Comparison of ENCODE assay signal across 8 cellular contexts in genomic region chr3:100401674-100402036, GRCh38. TPM values are rescaled to one million over a fixed set of nuclear protein-coding genes. Genes with fewer than 3 reads are reported as not detected.
DNase-seq lines count a peak whose midpoint lies in the region; ATAC-seq and TF ChIP-seq lines count a peak whose summit lies in the region.

No MANE protein-coding gene starts in this region.

- peak overlapping the region; percentile 93 for H3K4me3 ChIP-seq in OCI-LY7 (ENCODE audit: low read depth, low read length, poor library complexity, severe bottlenecking)
- peak overlapping the region; percentile 83 to 88 for H3K4me3 ChIP-seq in right atrium auricular region
- H3K4me3 ChIP-seq in sigmoid colon, result peak overlapping the region; percentile 77 to 99 (median 87)

- H3K36me3 Mint-ChIP-seq in activated naive CD4-positive, alpha-beta T cell treated with anti-CD3 and anti-CD28 coated beads, Interleukin-2, amount 50 U/mL, for 24 hours, result peaks cover 8% of the 10 kb centered on the region

- H3K9me3 ChIP-seq in OCI-LY7 (ENCODE audit: low read length) (peaks cover under 1% of the 10 kb centered on the region; the same call in 1 of the 2 replicates), right atrium auricular region (peaks cover under 1 to 1% of the 10 kb centered on the region in 2 donors), sigmoid colon (no peaks in the 10 kb centered on the region)

- ATAC-seq in HG02981 (IDR thresholded peaks at IDR 0.05; ENCODE audit: unreplicated experiment), result peak; percentile 13

- H3K36me3 ChIP-seq in OCI-LY7 (ENCODE audit: insufficient read depth, low read length) (peaks cover 26% of the 10 kb centered on the region), right atrium auricular region (no peaks in the 10 kb centered on the region), sigmoid colon (no peaks in the 10 kb centered on the region)

- H3K9me3 Mint-ChIP-seq in activated naive CD4-positive, alpha-beta T cell treated with anti-CD3 and anti-CD28 coated beads, Interleukin-2, amount 50 U/mL, for 24 hours, result no peaks in the 10 kb centered on the region

- no peak for TF ChIP-seq POLR2A in sigmoid colon (IDR thresholded peaks at IDR 0.05)

- POLR2A ChIA-PET in OCI-LY7 (lab: Charles Lee), result interaction anchor here (0.8 to 2.7 kb wide), 22 partner anchors 8 to 568 kb away, joined by 3 to 13 read pairs (median 5); partner anchors contain the start of genes NIT2 and TBC1D23

- H3K79me2 ChIP-seq in OCI-LY7 (ENCODE audit: insufficient read depth, low read depth, low read length), result peaks cover 84% of the 10 kb centered on the region

- DNase-seq in activated effector memory CD4-positive, alpha-beta T cell treated with anti-CD3 and anti-CD28 coated beads, Interleukin-2, amount 50 U/mL, for 16 hours, result peak; percentile 81
- DNase-seq in activated effector memory CD4-positive, alpha-beta T cell treated with Interleukin-2 at 50 U/mL for 16 hours, result no peak
- DNase-seq in OCI-LY7 (ENCODE audit: low spot score) (peak; percentile 58), right atrium auricular region (ENCODE audit: low spot score) (peak; percentile 63), sigmoid colon (peak; percentile 71), GM19238 (ENCODE audit: insufficient read length, low spot score) (no peak)

- no peaks in the 10 kb centered on the region for H3K9me2 ChIP-seq in OCI-LY7 (ENCODE audit: insufficient read depth, low read length)

- H3K4me2 ChIP-seq in OCI-LY7 (ENCODE audit: low read length), result peak overlapping the region; percentile 88

- 0% methylated on average over 23 of the region's 23 CpGs for WGBS in sigmoid colon, 2 donors

- H3K27ac ChIP-seq in OCI-LY7 (ENCODE audit: low read depth, low read length, poor library complexity, severe bottlenecking) (peak overlapping the region; percentile 81), right atrium auricular region (peak overlapping the region; percentile 91 to 95), sigmoid colon (peak overlapping the region; percentile 89 to 98 (median 91))

- no peaks in the 10 kb centered on the region for H3K27me3 ChIP-seq in right atrium auricular region
- no peaks in the 10 kb centered on the region for H3K27me3 ChIP-seq in sigmoid colon

- H3K27me3 Mint-ChIP-seq in activated naive CD4-positive, alpha-beta T cell treated with anti-CD3 and anti-CD28 coated beads, Interleukin-2, amount 50 U/mL, for 24 hours, result no peaks in the 10 kb centered on the region

- peaks cover 70% of the 10 kb centered on the region for H3K4me1 Mint-ChIP-seq in activated naive CD4-positive, alpha-beta T cell treated with anti-CD3 and anti-CD28 coated beads, Interleukin-2, amount 50 U/mL, for 24 hours

- CTCF ChIA-PET in OCI-LY7 (lab: Charles Lee; ENCODE audit: unreplicated experiment), result no interaction called here

- intact Hi-C loops in OCI-LY7 (cut with micrococcal nuclease; ENCODE audit: unreplicated experiment) (loop anchor here (1.0 to 10.0 kb wide), 4 partner anchors 67 to 1163 kb away; partner anchors contain the start of genes NIT2, TBC1D23 and TRMT10C), sigmoid colon (cut with DNase I) (loop anchor here (2.0 to 5.0 kb wide), 2 partner anchors 91 to 306 kb away; partner anchors contain the start of genes TFG and TMEM45A)

- TSS peak; percentile 84 for BruUV-seq in OCI-LY7 (replicated peaks; lab: Mats Ljungman, UMichigan)

- TF ChIP-seq EP300 in sigmoid colon (IDR thresholded peaks at IDR 0.05), result no peak

- peak overlapping the region; percentile 97 for H3K27ac Mint-ChIP-seq in activated naive CD4-positive, alpha-beta T cell treated with anti-CD3 and anti-CD28 coated beads, Interleukin-2, amount 50 U/mL, for 24 hours

- peaks cover 13% of the 10 kb centered on the region for H4K20me1 ChIP-seq in OCI-LY7 (ENCODE audit: insufficient read depth, low read length)

- peaks cover 23% of the 10 kb centered on the region for H3K4me1 ChIP-seq in OCI-LY7 (ENCODE audit: insufficient read depth, low read length, poor library complexity, severe bottlenecking)
- H3K4me1 ChIP-seq in right atrium auricular region, result peaks cover 0 to 46% of the 10 kb centered on the region in 2 donors
- peaks cover 0 to 57% (median 38%) of the 10 kb centered on the region in 4 donors for H3K4me1 ChIP-seq in sigmoid colon

- H2AFZ ChIP-seq in OCI-LY7 (ENCODE audit: low read length), result peak overlapping the region; percentile 62; the same call in 1 of the 2 replicates

- TF ChIP-seq CTCF in OCI-LY7 (conservative IDR thresholded peaks at IDR 0.05; ENCODE audit: low read length) (no peak), right atrium auricular region (IDR thresholded peaks at IDR 0.05) (no peak), sigmoid colon (IDR thresholded peaks at IDR 0.05) (no peak)

- peak overlapping the region; percentile 95 for H3K4me3 Mint-ChIP-seq in activated naive CD4-positive, alpha-beta T cell treated with anti-CD3 and anti-CD28 coated beads, Interleukin-2, amount 50 U/mL, for 24 hours

RNA-seq across cellular contexts. Expression of gene LNP1, which starts 0.3 kb away (rescaled TPM):
- 8.8 and 8.9 TPM in 2 replicates for total RNA-seq in OCI-LY7 (2014; rRNA removed; shearing (Covaris generic))
- 10.8 and 12.7 TPM in 2 replicates for total RNA-seq in OCI-LY7 (2022)
- 1 to 10 TPM; 4.6 to 5.4 TPM for total RNA-seq in right atrium auricular region
- total RNA-seq in sigmoid colon, result 1 to 10 TPM; 2.2 to 3.6 (median 3.1) TPM
- polyA plus RNA-seq in sigmoid colon, result 1 to 10 TPM in 2 of 3 donors, under 1 TPM in 1; 0.69 to 3.0 (median 1.5) TPM

RNA-seq across cellular contexts. Expression of gene TOMM70, which starts 0.8 kb away (rescaled TPM):
- total RNA-seq in OCI-LY7 (2014; rRNA removed; shearing (Covaris generic)), result 41.2 and 45.7 TPM in 2 replicates
- total RNA-seq in OCI-LY7 (2022), result 54.5 and 54.8 TPM in 2 replicates
- total RNA-seq in right atrium auricular region, result 10 to 100 TPM; 29.7 to 44.2 TPM
- total RNA-seq in sigmoid colon, result 10 to 100 TPM; 49.6 to 54.9 (median 51.9) TPM
- polyA plus RNA-seq in sigmoid colon, result 10 to 100 TPM; 17.4 to 28.0 (median 22.7) TPM

Comparison
In these comparisons a context has a peak if more than half of its experiments do, and no peak if none do; other contexts are left out.
1. DNase-seq: peak in activated effector memory CD4-positive, alpha-beta T cell treated with anti-CD3 and anti-CD28 coated beads, Interleukin-2, amount 50 U/mL, for 16 hours (single experiment), OCI-LY7 (single experiment), right atrium auricular region (single experiment) and sigmoid colon (single experiment); none in activated effector memory CD4-positive, alpha-beta T cell treated with Interleukin-2 at 50 U/mL for 16 hours (single experiment) and GM19238 (single experiment).
2. Peak in every context shown above with its lines, with median percentiles within 50 percentile points of each other: H3K27ac ChIP-seq and H3K4me3 ChIP-seq.